Comparison of ENCODE assay signal across 15 cellular contexts in genomic region chrX:52873825-52874224, GRCh38. TPM values are rescaled to one million over a fixed set of nuclear protein-coding genes. Genes with fewer than 3 reads are reported as not detected.
"Had no signal": no experiment of that assay in that cellular context is flagged by ENCODE, and none has a peak within 500 bp of the region (broad histone marks: within the 10 kb centered on the region; RNA-seq: fewer than 3 reads in every experiment).

No MANE protein-coding gene starts in this region.

RNA-seq across cellular contexts. Expression of gene XAGE3, which starts 5.9 kb away (rescaled TPM):
- total RNA-seq: activated B cell treated with CpG ODN at 0.5 μM for 24 hours; activated CD4-positive, alpha-beta memory T cell treated with anti-CD3 and anti-CD28 coated beads for 36 hours; activated CD4-positive, alpha-beta memory T cell treated with anti-CD3 and anti-CD28 coated beads, Interleukin-2, amount 10 ng/mL, durations not matched to agents 7 days and 5 days; activated CD4-positive, alpha-beta T cell treated with anti-CD3 and anti-CD28 coated beads for 36 hours; activated CD4-positive, alpha-beta T cell treated with anti-CD3 and anti-CD28 coated beads, Interleukin-2, amount 10 ng/mL, durations not matched to agents 24 days and 14 days; activated CD4-positive, alpha-beta T cell treated with anti-CD3 and anti-CD28 coated beads, Interleukin-2, amount 10 ng/mL, durations not matched to agents 7 days and 5 days; activated CD8-positive, alpha-beta memory T cell treated with anti-CD3 and anti-CD28 coated beads for 36 hours; activated CD8-positive, alpha-beta memory T cell treated with anti-CD3 and anti-CD28 coated beads, Interleukin-2, amount 10 ng/mL, durations not matched to agents 7 days and 5 days; activated CD8-positive, alpha-beta T cell treated with anti-CD3 and anti-CD28 coated beads for 36 hours; activated CD8-positive, alpha-beta T cell treated with anti-CD3 and anti-CD28 coated beads, Interleukin-2, amount 10 ng/mL, durations not matched to agents 7 days and 5 days; T-cell; T-helper 1 cell treated with Interleukin-12 subunit alpha and Interleukin-12 subunit beta and Interleukin-4 antibody, amounts not matched to agents 30 ng/mL and 1 ng/mL, for 36 hours; T-helper 17 cell; T-helper 2 cell treated with Interferon-gamma antibody and Interleukin-4, amounts not matched to agents 100 ng/mL and 5 ng/mL, for 36 hours; WTC11 had no signal
